In genomic region chr2:16666453-16666801, GRCh38 we compare ENCODE assay signal across 8 cellular contexts. TPM values are rescaled to one million over a fixed set of nuclear protein-coding genes. Genes with fewer than 3 reads are reported as not detected.
DNase-seq lines count a peak whose midpoint lies in the region; ATAC-seq, FAIRE-seq and TF ChIP-seq lines count a peak whose summit lies in the region.

No MANE protein-coding gene starts in this region.

- FAIRE-seq in bronchial epithelial cell (lab: Jason Lieb, UNC) (no peak), small intestine (lab: Jason Lieb, UNC) (no peak)

- peaks cover 52% of the 10 kb centered on the region for H3K4me1 Mint-ChIP-seq in nephron

- 41 to 64% (median 49%) methylated on average over 8 of the region's 8 CpGs for WGBS in small intestine, 3 donors

- no peaks in the 10 kb centered on the region for H3K9me3 Mint-ChIP-seq in nephron

- no peaks in the 10 kb centered on the region for H4K20me1 ChIP-seq in KMS-11 (ENCODE audit: insufficient read depth)

- no peak for TF ChIP-seq CTCF in KMS-11 (conservative IDR thresholded peaks at IDR 0.05; ENCODE audit: low read depth, low read length)
- no peak for TF ChIP-seq CTCF in bronchial epithelial cell (IDR thresholded peaks at IDR 0.05; ENCODE audit: insufficient read depth, low read length, severe bottlenecking)
- no peak for TF ChIP-seq CTCF in nephron (IDR thresholded peaks at IDR 0.05; ENCODE audit: unreplicated experiment in 3 of 3)
- TF ChIP-seq CTCF in omental fat pad (IDR thresholded peaks at IDR 0.05) = no peak

- H3K27ac ChIP-seq in KMS-11 = no peak overlapping the region
- no peak overlapping the region for H3K27ac ChIP-seq in small intestine (ENCODE audit: low read depth in 1 of 2, low read length in 1 of 2)

- peak overlapping the region; percentile 41; the same call in 1 of the 2 replicates for H3K4me2 ChIP-seq in KMS-11

- H3K36me3 ChIP-seq in KMS-11 (ENCODE audit: insufficient read depth) = no peaks in the 10 kb centered on the region
- H3K36me3 ChIP-seq in bronchial epithelial cell (ENCODE audit: control insufficient read depth, insufficient read depth, low read length) = no peaks in the 10 kb centered on the region
- H3K36me3 ChIP-seq in small intestine (ENCODE audit: control insufficient read depth in 2 of 2, insufficient read depth in 2 of 2, low read length in 2 of 2) = no peaks in the 10 kb centered on the region

- H3K27ac Mint-ChIP-seq in nephron = peak overlapping the region; percentile 22 to 77 (median 30)

- H3K9me3 ChIP-seq in small intestine (ENCODE audit: control insufficient read depth, low read depth) = no peaks in the 10 kb centered on the region

- H3K4me3 ChIP-seq in KMS-11 (IDR thresholded peaks at IDR 0.05; ENCODE audit: insufficient read depth, low read depth, low read length) (peak overlapping the region; percentile 36), bronchial epithelial cell (ENCODE audit: low read depth, low read length) (no peak overlapping the region), small intestine (ENCODE audit: low read depth in 1 of 2, low read length in 2 of 2) (no peak overlapping the region)

- H3K4me1 ChIP-seq in KMS-11 (ENCODE audit: low read depth, poor library complexity, severe bottlenecking) = peaks cover 4% of the 10 kb centered on the region
- peaks cover 0 to 5% of the 10 kb centered on the region in 2 donors for H3K4me1 ChIP-seq in small intestine (ENCODE audit: control insufficient read depth in 2 of 2, insufficient read depth in 1 of 2, low read depth in 1 of 2, low read length in 1 of 2)

- ATAC-seq in omental fat pad (ENCODE audit: low FRiP score) (no peak), HG03108 (IDR thresholded peaks at IDR 0.05; ENCODE audit: unreplicated experiment) (no peak)

- no peaks in the 10 kb centered on the region for H3K79me2 ChIP-seq in KMS-11 (ENCODE audit: insufficient read depth, low read depth)

- DNase-seq in GDM1 (lab: John Stamatoyannopoulos, UW) (peak; percentile 39), bronchial epithelial cell (ENCODE audit: low read depth) (peak; percentile 46), omental fat pad (ENCODE audit: low spot score) (no peak), NOMO-1 (lab: John Stamatoyannopoulos, UW; ENCODE audit: unreplicated experiment in 2 of 2) (no peak), small intestine (no peak)

- H3K9ac ChIP-seq in KMS-11 = no peak overlapping the region

- H2AFZ ChIP-seq in KMS-11 (ENCODE audit: low read depth) = peak overlapping the region; percentile 58

- peak overlapping the region; percentile 83 to 91 (median 88) for H3K4me3 Mint-ChIP-seq in nephron

- no peaks in the 10 kb centered on the region for H3K27me3 ChIP-seq in KMS-11 (ENCODE audit: insufficient read depth, low read depth)
- peaks cover 2% of the 10 kb centered on the region for H3K27me3 ChIP-seq in bronchial epithelial cell (ENCODE audit: control insufficient read depth, insufficient read depth, low read length)
- peaks cover 0 to 4% of the 10 kb centered on the region in 2 donors for H3K27me3 ChIP-seq in small intestine (ENCODE audit: control insufficient read depth in 2 of 2, insufficient read depth in 2 of 2, low read length in 2 of 2)

- peaks cover 30% of the 10 kb centered on the region for H3K27me3 Mint-ChIP-seq in nephron (ENCODE audit: low read depth)

- H3K36me3 Mint-ChIP-seq in nephron (ENCODE audit: low read depth) = no peaks in the 10 kb centered on the region

RNA-seq across cellular contexts. Expression of gene CYRIA, which starts 0.8 kb away (rescaled TPM):
- total RNA-seq in bronchial epithelial cell (0.79 and 4.1 TPM in 2 replicates), omental fat pad (10 to 100 TPM; 11.0 to 25.7 (median 15.1) TPM)
- polyA plus RNA-seq in small intestine = 1 to 10 TPM in 2 of 3 donors, under 1 TPM in 1; 0.45 to 2.5 (median 2.2) TPM

Comparison
In these comparisons a context has a peak if more than half of its experiments do, and no peak if none do; other contexts are left out.
1. DNase-seq: peak in GDM1 (single experiment) and bronchial epithelial cell (single experiment); none in omental fat pad (single experiment), NOMO-1 (0 of 2) and small intestine (single experiment).